ENCODE assay signal across 25 cellular contexts in genomic region chr4:88763075-88763474, GRCh38.
"Had no signal": no experiment of that assay in that cellular context is flagged by ENCODE, and none has a peak within 500 bp of the region (broad histone marks: within the 10 kb centered on the region; RNA-seq: fewer than 3 reads in every experiment).

No MANE protein-coding gene starts in this region.

- H3K27me3 Mint-ChIP-seq: dendritic cell treated with granulocyte-macrophage colony-stimulating factor and Interleukin-4, amounts not matched to agents 40 ng/mL and 50 ng/mL, for 4 days had no signal

- H3K27ac ChIP-seq: colonic mucosa, epithelial cell of prostate, esophagus squamous epithelium, gastrocnemius medialis, heart right ventricle, left lung, lower lobe of right lung had no signal

- DNase-seq: cerebellar nuclear complex; colonic mucosa; cortex of kidney; effector CD8-positive, alpha-beta T cell; erythroblast; esophagus squamous epithelium; foreskin fibroblast; foreskin melanocyte; gastrocnemius medialis; glutamatergic neuron; head of caudate nucleus; heart right ventricle; hippocampal formation; left cardiac atrium; left lung; left ventricle myocardium superior; lower lobe of right lung; mesenchymal stem cell; midbrain had no signal

- H3K27me3 ChIP-seq: colonic mucosa, esophagus squamous epithelium, gastrocnemius medialis, heart right ventricle, left lung had no signal

- H3K4me3 Mint-ChIP-seq: dendritic cell treated with granulocyte-macrophage colony-stimulating factor and Interleukin-4, amounts not matched to agents 40 ng/mL and 50 ng/mL, for 4 days had no signal

- FAIRE-seq: endometrium, islet of Langerhans, keratinocyte had no signal

- ATAC-seq: esophagus mucosa, gastrocnemius medialis, heart right ventricle, left cardiac atrium, left ventricle myocardium superior had no signal

- H3K27ac Mint-ChIP-seq: dendritic cell treated with granulocyte-macrophage colony-stimulating factor and Interleukin-4, amounts not matched to agents 40 ng/mL and 50 ng/mL, for 4 days had no signal

- H3K4me1 ChIP-seq: colonic mucosa had no signal

- H3K4me3 ChIP-seq: colonic mucosa, esophagus squamous epithelium, gastrocnemius medialis, heart right ventricle, left lung, lower lobe of right lung had no signal

- H3K9me3 ChIP-seq: colonic mucosa, esophagus squamous epithelium, gastrocnemius medialis, heart right ventricle, left lung, lower lobe of right lung had no signal

- H3K9me3 Mint-ChIP-seq: dendritic cell treated with granulocyte-macrophage colony-stimulating factor and Interleukin-4, amounts not matched to agents 40 ng/mL and 50 ng/mL, for 4 days had no signal
